In genomic region chr5:90409318-90410177, GRCh38 we compare ENCODE assay signal across 8 cellular contexts. TPM values are rescaled to one million over a fixed set of nuclear protein-coding genes. Genes with fewer than 3 reads are reported as not detected.
DNase-seq lines count a peak whose midpoint lies in the region; ATAC-seq and TF ChIP-seq lines count a peak whose summit lies in the region.

CETN3 (minus strand) TSS chr5:90409756; CDS start chr5:90409661, 95 bp downstream.

- no peaks in the 10 kb centered on the region for H3K9me3 Mint-ChIP-seq in HFFc6
- no peaks in the 10 kb centered on the region for H3K9me3 Mint-ChIP-seq in activated naive CD4-positive, alpha-beta T cell treated with anti-CD3 and anti-CD28 coated beads for 36 hours

- peak within 1 kb of the TSS; percentile 95 to 98 (median 96) for H3K27ac ChIP-seq in gastroesophageal sphincter

- DNase-seq in GM04504 (ENCODE audit: low read depth), result peak; percentile 93
- peak; percentile 95 for DNase-seq in HFFc6
- DNase-seq in NAMALWA (ENCODE audit: low spot score), result peak; percentile 95
- DNase-seq in SK-N-DZ (ENCODE audit: low spot score), result peak; percentile 97
- DNase-seq in activated naive CD4-positive, alpha-beta T cell treated with anti-CD3 and anti-CD28 coated beads for 36 hours, result peak; percentile 93
- DNase-seq in non-pigmented ciliary epithelial cell (ENCODE audit: low read depth), result peak; percentile 88
- DNase-seq in superior temporal gyrus (ENCODE audit: extremely low spot score), result peak; percentile 99

- no peak within 1 kb of the TSS for H3K27ac Mint-ChIP-seq in HFFc6
- no peak within 1 kb of the TSS for H3K27ac Mint-ChIP-seq in activated naive CD4-positive, alpha-beta T cell treated with anti-CD3 and anti-CD28 coated beads for 36 hours

- peak; percentile 76 to 84 for TF ChIP-seq POLR2A in gastroesophageal sphincter (IDR thresholded peaks at IDR 0.05)

- peaks cover 6% of the 10 kb centered on the region; the same call in 1 of the 2 replicates for H3K36me3 Mint-ChIP-seq in HFFc6 (ENCODE audit: low read depth)
- H3K36me3 Mint-ChIP-seq in activated naive CD4-positive, alpha-beta T cell treated with anti-CD3 and anti-CD28 coated beads for 36 hours (ENCODE audit: low read depth), result peaks cover 17% of the 10 kb centered on the region

- H3K9me3 ChIP-seq in gastroesophageal sphincter, result no peaks in the 10 kb centered on the region

- CTCF ChIA-PET in activated naive CD4-positive, alpha-beta T cell treated with anti-CD3 and anti-CD28 coated beads for 36 hours (lab: Charles Lee), result interaction anchor here (0.8 to 1.9 kb wide), 3 partner anchors 26 to 65 kb away, joined by 4 to 9 read pairs (median 5); partner anchors contain the start of genes MBLAC2 and POLR3G

- 0% methylated on average over 7 to 8 of the region's 51 CpGs for WGBS in gastroesophageal sphincter (ENCODE audit: low coverage in 1 of 2), 2 donors

- H3K27me3 ChIP-seq in gastroesophageal sphincter, result no peaks in the 10 kb centered on the region

- no peak for TF ChIP-seq EP300 in gastroesophageal sphincter (IDR thresholded peaks at IDR 0.05)

- peaks cover 0 to 10% of the 10 kb centered on the region in 2 donors for H3K36me3 ChIP-seq in gastroesophageal sphincter

- no peaks in the 10 kb centered on the region; the same call in none of the 2 replicates for H3K27me3 Mint-ChIP-seq in HFFc6 (ENCODE audit: insufficient read depth)
- no peaks in the 10 kb centered on the region for H3K27me3 Mint-ChIP-seq in activated naive CD4-positive, alpha-beta T cell treated with anti-CD3 and anti-CD28 coated beads for 36 hours (ENCODE audit: low read depth)

- no peak within 1 kb of the TSS for H3K4me3 Mint-ChIP-seq in HFFc6
- no peak within 1 kb of the TSS for H3K4me3 Mint-ChIP-seq in activated naive CD4-positive, alpha-beta T cell treated with anti-CD3 and anti-CD28 coated beads for 36 hours

- ATAC-seq in gastroesophageal sphincter, result peak; percentile 98

- peaks cover 0 to 23% (median 9%) of the 10 kb centered on the region in 3 donors for H3K4me1 ChIP-seq in gastroesophageal sphincter

- intact Hi-C loops in activated naive CD4-positive, alpha-beta T cell treated with anti-CD3 and anti-CD28 coated beads for 36 hours (cut with micrococcal nuclease), result loop anchor here (1.0 to 10.0 kb wide), 8 partner anchors 29 to 1907 kb away; partner anchors contain the start of genes LYSMD3, MBLAC2 and POLR3G

- H3K4me1 Mint-ChIP-seq in HFFc6 (ENCODE audit: low read depth), result peaks cover 6% of the 10 kb centered on the region
- peaks cover 15% of the 10 kb centered on the region for H3K4me1 Mint-ChIP-seq in activated naive CD4-positive, alpha-beta T cell treated with anti-CD3 and anti-CD28 coated beads for 36 hours (ENCODE audit: low read depth)

- TF ChIP-seq CTCF in HFFc6 (IDR thresholded peaks at IDR 0.05) (no peak), gastroesophageal sphincter (IDR thresholded peaks at IDR 0.05) (peak in 2 of 4 experiments; percentile 15 to 17)

- peak within 1 kb of the TSS; percentile 73 to 91 for H3K4me3 ChIP-seq in gastroesophageal sphincter

RNA-seq across cellular contexts. Expression of gene CETN3, which starts in this region (rescaled TPM):
- 10 to 100 TPM; 19.6 to 29.3 (median 24.8) TPM for total RNA-seq in HFFc6 (2021; fragmentation: NEBNext Ultra II Directional; extraction: Animal tissue kit (Norgen Biotek cat#: 25700))
- 71.5 and 81.0 TPM in 2 replicates for polyA plus RNA-seq in SK-N-DZ (2014; cell fraction: cytosol; rRNA removed)
- 45.3 and 51.9 TPM in 2 replicates for polyA plus RNA-seq in SK-N-DZ (2014; cell fraction: nucleus; rRNA removed)
- total RNA-seq in activated naive CD4-positive, alpha-beta T cell treated with anti-CD3 and anti-CD28 coated beads for 36 hours, result 10 to 100 TPM; 41.9 to 45.3 TPM
- 10 to 100 TPM in 1 of 4 donors, 1 to 10 TPM in 3; 7.5 to 16.0 (median 8.7) TPM for total RNA-seq in gastroesophageal sphincter

Comparison
In these comparisons a context has a peak if more than half of its experiments do, and no peak if none do; other contexts are left out.
1. Peak in every context shown above with its lines: DNase-seq, ATAC-seq, H3K4me3 ChIP-seq and H3K27ac ChIP-seq.